8 cellular contexts compared by ENCODE assay signal in the genomic region with DNA sequence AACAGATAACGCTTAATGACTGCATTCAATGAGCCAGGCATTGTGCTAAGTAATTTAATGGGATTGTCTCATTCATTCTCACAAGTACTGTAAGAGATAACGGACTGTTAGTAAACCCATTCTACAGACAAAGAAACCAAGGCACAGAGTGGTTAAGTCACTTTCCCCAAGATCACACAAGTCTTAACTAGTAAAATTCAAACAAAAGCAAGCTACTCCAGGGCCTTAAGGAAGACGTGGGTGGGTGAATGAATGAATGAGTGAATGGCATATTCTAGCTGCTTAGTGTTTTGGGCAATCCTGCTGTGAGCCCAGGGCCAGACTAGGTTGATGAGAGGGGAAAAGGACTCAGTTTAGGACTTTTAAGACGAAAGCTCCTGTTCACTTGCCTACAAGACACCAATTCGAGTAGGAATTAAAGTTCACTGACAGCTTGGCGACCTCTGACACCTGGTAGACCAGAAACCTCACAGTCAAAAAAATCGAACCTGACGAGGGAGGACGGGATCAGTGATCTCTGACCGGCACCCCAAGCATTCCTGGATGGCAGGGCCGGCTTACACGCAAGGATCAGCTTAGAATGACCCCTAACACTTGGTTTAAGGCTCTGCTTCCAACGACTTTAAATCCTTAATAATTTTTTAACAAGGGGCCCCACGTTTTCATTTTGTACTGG. TPM values are rescaled to one million over a fixed set of nuclear protein-coding genes. Genes with fewer than 3 reads are reported as not detected.
DNase-seq lines count a peak whose midpoint lies in the region; ATAC-seq and TF ChIP-seq lines count a peak whose summit lies in the region.

No MANE protein-coding gene starts in this region.

- peaks cover 24% of the 10 kb centered on the region for H3K4me1 ChIP-seq in mucosa of descending colon (ENCODE audit: low read depth)

- no peaks in the 10 kb centered on the region for H3K9me3 ChIP-seq in mucosa of descending colon

- in situ Hi-C loops in brain microvascular endothelial cell (cut with HindIII; ENCODE audit: low pct_ligation_motif_present, low sequenced_read_pairs): no loop called here

- POLR2A ChIA-PET in BJ (lab: Charles Lee): no interaction called here

- TF ChIP-seq CTCF in BJ (IDR thresholded peaks at IDR 0.05; ENCODE audit: insufficient read depth, low read depth, low read length) (no peak), brain microvascular endothelial cell (IDR thresholded peaks at IDR 0.05; ENCODE audit: low read depth, low read length, missing control alignments) (no peak), mucosa of descending colon (IDR thresholded peaks at IDR 0.05) (no peak)

- ATAC-seq in mucosa of descending colon: no peak
- no peak for ATAC-seq in HG03175 (IDR thresholded peaks at IDR 0.05; ENCODE audit: unreplicated experiment)

- H3K36me3 ChIP-seq in BJ (ENCODE audit: control insufficient read depth, insufficient read depth, low read length) (peaks cover 4% of the 10 kb centered on the region), brain microvascular endothelial cell (replicated peaks) (no peaks in the 10 kb centered on the region), mucosa of descending colon (ENCODE audit: low read depth) (no peaks in the 10 kb centered on the region)

- H3K27ac ChIP-seq in brain microvascular endothelial cell: peak overlapping the region; percentile 98

- DNase-seq in BJ (ENCODE audit: low read depth) (no peak), HuH-7.5 (ENCODE audit: low spot score) (peak; percentile 44), brain microvascular endothelial cell (no peak), mucosa of descending colon (no peak), NOMO-1 treated with dmso at 0.1 percent for 144 hours (lab: John Stamatoyannopoulos, UW; ENCODE audit: unreplicated experiment) (no peak), A172 (ENCODE audit: low spot score) (no peak), midbrain (lab: John Stamatoyannopoulos, UW) (no peak)

- CTCF ChIA-PET in BJ (lab: Yijun Ruan, JAX): interaction anchor here (1.2 to 2.4 kb wide), 2 partner anchors 10 to 15 kb away, joined by 3 to 10 read pairs; no protein-coding TSS in a partner anchor

- intact Hi-C loops in mucosa of descending colon (cut with DNase I, micrococcal nuclease): no loop called here

- H3K4me3 ChIP-seq in BJ (ENCODE audit: low read depth, low read length) (peak overlapping the region; percentile 81), brain microvascular endothelial cell (ENCODE audit: low read depth, low read length) (peak overlapping the region; percentile 77), mucosa of descending colon (peak overlapping the region; percentile 54)

- no peaks in the 10 kb centered on the region for H3K27me3 ChIP-seq in BJ (ENCODE audit: control insufficient read depth, insufficient read depth, low read length)
- no peaks in the 10 kb centered on the region for H3K27me3 ChIP-seq in brain microvascular endothelial cell (replicated peaks)

RNA-seq across cellular contexts. Expression of gene EMC1, which starts 0.6 kb away (rescaled TPM):
- polyA plus RNA-seq in BJ (2011; rRNA removed): 43.2 and 93.8 TPM in 2 replicates
- 55.3 and 56.4 TPM in 2 replicates for polyA minus RNA-seq in BJ (2011; rRNA and poly(A)+ RNA removed)
- total RNA-seq in mucosa of descending colon: 10 to 100 TPM; 37.7 to 42.3 (median 38.3) TPM
- total RNA-seq in A172 (2014; rRNA removed; shearing (Covaris generic)): 31.9 and 35.8 TPM in 2 replicates

RNA-seq across cellular contexts. Expression of gene MRTO4, which starts 0.8 kb away (rescaled TPM):
- 31.4 and 37.5 TPM in 2 replicates for polyA plus RNA-seq in BJ (2011; rRNA removed)
- polyA minus RNA-seq in BJ (2011; rRNA and poly(A)+ RNA removed): 16.0 and 26.2 TPM in 2 replicates
- 10 to 100 TPM; 17.7 to 18.2 (median 18.1) TPM for total RNA-seq in mucosa of descending colon
- total RNA-seq in A172 (2014; rRNA removed; shearing (Covaris generic)): 44.6 and 51.9 TPM in 2 replicates

RNA-seq across cellular contexts. Expression of gene AKR7A3, which starts 37.8 kb away (rescaled TPM):
- 0.16 and 0.37 TPM in 2 replicates for polyA plus RNA-seq in BJ (2011; rRNA removed)
- polyA minus RNA-seq in BJ (2011; rRNA and poly(A)+ RNA removed): 0.31 TPM in 1 of 2 replicates, not detected in the other
- total RNA-seq in mucosa of descending colon: 10 to 100 TPM; 40.9 to 97.8 (median 93.7) TPM
- total RNA-seq in A172 (2014; rRNA removed; shearing (Covaris generic)): 0.12 TPM in 1 of 2 replicates, not detected in the other

RNA-seq across cellular contexts. Expression of gene UBR4, which starts 40.7 kb away (rescaled TPM):
- 56.7 and 80.0 TPM in 2 replicates for polyA plus RNA-seq in BJ (2011; rRNA removed)
- polyA minus RNA-seq in BJ (2011; rRNA and poly(A)+ RNA removed): 204 and 277 TPM in 2 replicates
- total RNA-seq in mucosa of descending colon: 100 to 1,000 TPM; 108 to 159 (median 128) TPM
- 52.4 and 66.5 TPM in 2 replicates for total RNA-seq in A172 (2014; rRNA removed; shearing (Covaris generic))

Comparison
In these comparisons a context has a peak if more than half of its experiments do, and no peak if none do; other contexts are left out.
1. RNA of gene AKR7A3, which starts 37.8 kb away (total RNA-seq): 40.9 to 97.8 TPM in mucosa of descending colon; 0.12 TPM in A172; every median in the first group is over 10 times any median in the second.
2. Peak in every context shown above with its lines, with median percentiles within 50 percentile points of each other: H3K4me3 ChIP-seq.